In the genomic region with DNA sequence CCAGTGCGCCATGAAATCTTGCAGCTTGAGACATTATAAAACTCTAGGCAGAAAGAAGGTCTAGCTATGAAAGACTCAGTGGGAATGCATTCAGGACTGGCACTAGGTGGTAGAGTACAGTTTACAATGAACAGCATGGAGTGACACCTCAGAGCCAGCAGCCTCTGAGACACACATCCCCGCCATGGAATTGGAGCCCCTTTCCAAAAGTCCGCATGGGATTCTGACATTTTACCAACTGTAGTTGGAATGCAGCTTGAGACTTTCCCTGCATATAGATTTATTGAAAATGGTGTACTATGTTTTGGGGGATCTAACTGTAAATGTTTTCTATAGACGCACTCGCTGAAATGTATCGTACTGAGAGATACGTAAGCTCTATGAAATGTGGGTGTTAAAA, we compare ENCODE assay signal across 40 cellular contexts.
"Had no signal": no experiment of that assay in that cellular context is flagged by ENCODE, and none has a peak within 500 bp of the region (broad histone marks: within the 10 kb centered on the region; RNA-seq: fewer than 3 reads in every experiment).

No MANE protein-coding gene starts in this region.

- H3K9me3 Mint-ChIP-seq: activated naive CD4-positive, alpha-beta T cell treated with anti-CD3 and anti-CD28 coated beads for 36 hours; activated naive CD4-positive, alpha-beta T cell treated with anti-CD3 and anti-CD28 coated beads, Interleukin-2, amount 10 ng/mL, durations not matched to agents 7 days and 5 days; activated naive CD4-positive, alpha-beta T cell treated with anti-CD3 and anti-CD28 coated beads, Interleukin-2, amount 50 U/mL, for 24 hours; activated naive CD4-positive, alpha-beta T cell treated with anti-CD3 and anti-CD28 coated beads, Interleukin-2, amount 50 U/mL, for 72 hours; activated naive CD8-positive, alpha-beta T cell treated with anti-CD3 and anti-CD28 coated beads for 36 hours; activated naive CD8-positive, alpha-beta T cell treated with anti-CD3 and anti-CD28 coated beads, Interleukin-2, amount 10 ng/mL, durations not matched to agents 7 days and 5 days; activated T-cell treated with anti-CD3 and anti-CD28 coated beads, Interleukin-2, amount 50 U/mL, for 24 hours; activated T-cell treated with anti-CD3 and anti-CD28 coated beads, Interleukin-2, amount 50 U/mL, for 4 hours; activated T-cell treated with anti-CD3 and anti-CD28 coated beads, Interleukin-2, amount 50 U/mL, for 72 hours; activated T-helper 1 cell treated with anti-CD3 and anti-CD28 coated beads, Interleukin-12 subunit alpha, Interleukin-12 subunit beta, Interleukin-2, Interleukin-4 antibody, amounts not matched to agents 30 ng/mL and 10 ng/mL and 1 ng/mL, durations not matched to agents 14 hours and 24 hours and 36 hours; activated T-helper 17 cell treated with anti-CD3 and anti-CD28 coated beads, Interleukin-2, amount 50 U/mL, for 72 hours; activated T-helper 2 cell treated with anti-CD3 and anti-CD28 coated beads, Interferon-gamma antibody, Interleukin-2, Interleukin-4, amounts not matched to agents 10 μg/mL and 5 μg/mL and 100 μg/mL, durations not matched to agents 14 hours and 24 hours and 36 hours; central memory CD8-positive, alpha-beta T cell had no signal

- H3K4me1 Mint-ChIP-seq: activated naive CD4-positive, alpha-beta T cell treated with anti-CD3 and anti-CD28 coated beads, Interleukin-2, amount 10 ng/mL, durations not matched to agents 7 days and 5 days; activated naive CD4-positive, alpha-beta T cell treated with anti-CD3 and anti-CD28 coated beads, Interleukin-2, amount 50 U/mL, for 24 hours; activated naive CD8-positive, alpha-beta T cell treated with anti-CD3 and anti-CD28 coated beads for 36 hours; activated naive CD8-positive, alpha-beta T cell treated with anti-CD3 and anti-CD28 coated beads, Interleukin-2, amount 10 ng/mL, durations not matched to agents 7 days and 5 days; activated naive CD8-positive, alpha-beta T cell treated with anti-CD3 and anti-CD28 coated beads, Interleukin-2, amount 50 U/mL, for 24 hours; activated T-helper 17 cell treated with anti-CD3 and anti-CD28 coated beads, Interleukin-2, amount 50 U/mL, for 72 hours; brain; central memory CD8-positive, alpha-beta T cell had no signal

- H3K4me3 Mint-ChIP-seq: activated naive CD4-positive, alpha-beta T cell treated with anti-CD3 and anti-CD28 coated beads for 36 hours; activated naive CD4-positive, alpha-beta T cell treated with anti-CD3 and anti-CD28 coated beads, Interleukin-2, amount 10 ng/mL, durations not matched to agents 7 days and 5 days; activated naive CD4-positive, alpha-beta T cell treated with anti-CD3 and anti-CD28 coated beads, Interleukin-2, amount 50 U/mL, for 24 hours; activated naive CD8-positive, alpha-beta T cell; activated naive CD8-positive, alpha-beta T cell treated with anti-CD3 and anti-CD28 coated beads for 36 hours; activated naive CD8-positive, alpha-beta T cell treated with anti-CD3 and anti-CD28 coated beads, Interleukin-2, amount 10 ng/mL, durations not matched to agents 7 days and 5 days; activated naive CD8-positive, alpha-beta T cell treated with anti-CD3 and anti-CD28 coated beads, Interleukin-2, amount 50 U/mL, for 24 hours; activated T-cell treated with anti-CD3 and anti-CD28 coated beads, Interleukin-2, amount 50 U/mL, for 24 hours; activated T-cell treated with anti-CD3 and anti-CD28 coated beads, Interleukin-2, amount 50 U/mL, for 4 hours; activated T-cell treated with anti-CD3 and anti-CD28 coated beads, Interleukin-2, amount 50 U/mL, for 72 hours; activated T-helper 1 cell treated with anti-CD3 and anti-CD28 coated beads, Interleukin-12 subunit alpha, Interleukin-12 subunit beta, Interleukin-2, Interleukin-4 antibody, amounts not matched to agents 30 ng/mL and 10 ng/mL and 1 ng/mL, durations not matched to agents 14 hours and 24 hours and 36 hours; activated T-helper 17 cell treated with anti-CD3 and anti-CD28 coated beads, Interleukin-2, amount 50 U/mL, for 72 hours; brain; central memory CD8-positive, alpha-beta T cell had no signal

- H3K36me3 Mint-ChIP-seq: activated naive CD4-positive, alpha-beta T cell treated with anti-CD3 and anti-CD28 coated beads, Interleukin-2, amount 10 ng/mL, durations not matched to agents 7 days and 5 days; activated naive CD4-positive, alpha-beta T cell treated with anti-CD3 and anti-CD28 coated beads, Interleukin-2, amount 50 U/mL, for 24 hours; activated naive CD4-positive, alpha-beta T cell treated with anti-CD3 and anti-CD28 coated beads, Interleukin-2, amount 50 U/mL, for 72 hours; activated naive CD8-positive, alpha-beta T cell; activated naive CD8-positive, alpha-beta T cell treated with anti-CD3 and anti-CD28 coated beads for 36 hours; activated naive CD8-positive, alpha-beta T cell treated with anti-CD3 and anti-CD28 coated beads, Interleukin-2, amount 10 ng/mL, durations not matched to agents 7 days and 5 days had no signal

- H3K4me1 ChIP-seq: adrenal gland, ascending aorta, body of pancreas, breast epithelium had no signal

- H3K27me3 ChIP-seq: adrenal gland, ascending aorta, body of pancreas, brain microvascular endothelial cell, breast epithelium, cardiac muscle cell had no signal

- H3K36me3 ChIP-seq: adrenal gland, ascending aorta, brain microvascular endothelial cell, breast epithelium, cardiac muscle cell had no signal

- H3K27ac Mint-ChIP-seq: activated naive CD4-positive, alpha-beta T cell treated with anti-CD3 and anti-CD28 coated beads for 36 hours; activated naive CD4-positive, alpha-beta T cell treated with anti-CD3 and anti-CD28 coated beads, Interleukin-2, amount 10 ng/mL, durations not matched to agents 7 days and 5 days; activated naive CD4-positive, alpha-beta T cell treated with anti-CD3 and anti-CD28 coated beads, Interleukin-2, amount 50 U/mL, for 24 hours; activated naive CD4-positive, alpha-beta T cell treated with anti-CD3 and anti-CD28 coated beads, Interleukin-2, amount 50 U/mL, for 72 hours; activated naive CD8-positive, alpha-beta T cell; activated naive CD8-positive, alpha-beta T cell treated with anti-CD3 and anti-CD28 coated beads for 36 hours; activated naive CD8-positive, alpha-beta T cell treated with anti-CD3 and anti-CD28 coated beads, Interleukin-2, amount 10 ng/mL, durations not matched to agents 7 days and 5 days; activated naive CD8-positive, alpha-beta T cell treated with anti-CD3 and anti-CD28 coated beads, Interleukin-2, amount 50 U/mL, for 24 hours; activated T-cell treated with anti-CD3 and anti-CD28 coated beads, Interleukin-2, amount 50 U/mL, for 24 hours; activated T-cell treated with anti-CD3 and anti-CD28 coated beads, Interleukin-2, amount 50 U/mL, for 72 hours; activated T-helper 1 cell treated with anti-CD3 and anti-CD28 coated beads, Interleukin-12 subunit alpha, Interleukin-12 subunit beta, Interleukin-2, Interleukin-4 antibody, amounts not matched to agents 30 ng/mL and 10 ng/mL and 1 ng/mL, durations not matched to agents 14 hours and 24 hours and 36 hours; activated T-helper 17 cell treated with anti-CD3 and anti-CD28 coated beads, Interleukin-2, amount 50 U/mL, for 72 hours; activated T-helper 2 cell treated with anti-CD3 and anti-CD28 coated beads, Interferon-gamma antibody, Interleukin-2, Interleukin-4, amounts not matched to agents 10 μg/mL and 5 μg/mL and 100 μg/mL, durations not matched to agents 14 hours and 24 hours and 36 hours; brain had no signal

- ATAC-seq: activated naive CD4-positive, alpha-beta T cell treated with anti-CD3 and anti-CD28 coated beads, Interleukin-2, amount 50 U/mL, for 72 hours; activated naive CD8-positive, alpha-beta T cell treated with anti-CD3 and anti-CD28 coated beads, Interleukin-2, amount 50 U/mL, for 24 hours; activated T-cell treated with anti-CD3 and anti-CD28 coated beads, Interleukin-2, amount 50 U/mL, for 4 hours; activated T-cell treated with anti-CD3 and anti-CD28 coated beads, Interleukin-2, amount 50 U/mL, for 72 hours; activated T-helper 17 cell treated with anti-CD3 and anti-CD28 coated beads, Interleukin-2, amount 50 U/mL, for 72 hours; body of pancreas had no signal

- DNase-seq: activated effector memory CD4-positive, alpha-beta T cell treated with anti-CD3 and anti-CD28 coated beads, Interleukin-2, amount 50 U/mL, for 16 hours; activated effector memory CD4-positive, alpha-beta T cell treated with Interleukin-2 at 50 U/mL for 16 hours; activated gamma-delta T cell; activated gamma-delta T cell treated with Interleukin-2 at 50 U/mL for 16 hours; activated naive CD4-positive, alpha-beta T cell; activated naive CD4-positive, alpha-beta T cell treated with anti-CD3 and anti-CD28 coated beads for 36 hours; activated naive CD4-positive, alpha-beta T cell treated with anti-CD3 and anti-CD28 coated beads, Interleukin-2, amount 10 ng/mL, durations not matched to agents 7 days and 5 days; activated naive CD4-positive, alpha-beta T cell treated with anti-CD3 and anti-CD28 coated beads, Interleukin-2, amount 50 U/mL, for 16 hours; activated naive CD4-positive, alpha-beta T cell treated with Interleukin-2 at 50 U/mL for 16 hours; activated naive CD8-positive, alpha-beta T cell treated with anti-CD3 and anti-CD28 coated beads for 36 hours; activated naive CD8-positive, alpha-beta T cell treated with anti-CD3 and anti-CD28 coated beads, Interleukin-2, amount 10 ng/mL, durations not matched to agents 7 days and 5 days; activated naive CD8-positive, alpha-beta T cell treated with anti-CD3 and anti-CD28 coated beads, Interleukin-2, amount 50 U/mL, for 24 hours; activated T-cell treated with anti-CD3 and anti-CD28 coated beads for 4 hours; activated T-cell treated with anti-CD3 and anti-CD28 coated beads, Interleukin-2, amount 50 U/mL, for 1 hour; activated T-cell treated with anti-CD3 and anti-CD28 coated beads, Interleukin-2, amount 50 U/mL, for 24 hours; activated T-cell treated with anti-CD3 and anti-CD28 coated beads, Interleukin-2, amount 50 U/mL, for 4 hours; activated T-cell treated with anti-CD3 and anti-CD28 coated beads, Interleukin-2, amount 50 U/mL, for 48 hours; activated T-cell treated with anti-CD3 and anti-CD28 coated beads, Interleukin-2, amount 50 U/mL, for 72 hours; adrenal gland; amniotic stem cell; amygdala; anterior cingulate cortex; aorta; body of pancreas; brain microvascular endothelial cell; caudate nucleus; central memory CD4-positive, alpha-beta T cell; cerebellar nuclear complex had no signal

- H3K27me3 Mint-ChIP-seq: brain had no signal

- FAIRE-seq: astrocyte had no signal

- H3K9me3 ChIP-seq: adrenal gland, ascending aorta, body of pancreas, breast epithelium had no signal

- H3K4me3 ChIP-seq: adrenal gland, ascending aorta, body of pancreas, breast epithelium, cardiac muscle cell had no signal

- H3K27ac ChIP-seq: adrenal gland, ascending aorta, body of pancreas, brain microvascular endothelial cell, breast epithelium, cardiac muscle cell had no signal
